ENCODE assay signal across 1 cellular context in the genomic region with DNA sequence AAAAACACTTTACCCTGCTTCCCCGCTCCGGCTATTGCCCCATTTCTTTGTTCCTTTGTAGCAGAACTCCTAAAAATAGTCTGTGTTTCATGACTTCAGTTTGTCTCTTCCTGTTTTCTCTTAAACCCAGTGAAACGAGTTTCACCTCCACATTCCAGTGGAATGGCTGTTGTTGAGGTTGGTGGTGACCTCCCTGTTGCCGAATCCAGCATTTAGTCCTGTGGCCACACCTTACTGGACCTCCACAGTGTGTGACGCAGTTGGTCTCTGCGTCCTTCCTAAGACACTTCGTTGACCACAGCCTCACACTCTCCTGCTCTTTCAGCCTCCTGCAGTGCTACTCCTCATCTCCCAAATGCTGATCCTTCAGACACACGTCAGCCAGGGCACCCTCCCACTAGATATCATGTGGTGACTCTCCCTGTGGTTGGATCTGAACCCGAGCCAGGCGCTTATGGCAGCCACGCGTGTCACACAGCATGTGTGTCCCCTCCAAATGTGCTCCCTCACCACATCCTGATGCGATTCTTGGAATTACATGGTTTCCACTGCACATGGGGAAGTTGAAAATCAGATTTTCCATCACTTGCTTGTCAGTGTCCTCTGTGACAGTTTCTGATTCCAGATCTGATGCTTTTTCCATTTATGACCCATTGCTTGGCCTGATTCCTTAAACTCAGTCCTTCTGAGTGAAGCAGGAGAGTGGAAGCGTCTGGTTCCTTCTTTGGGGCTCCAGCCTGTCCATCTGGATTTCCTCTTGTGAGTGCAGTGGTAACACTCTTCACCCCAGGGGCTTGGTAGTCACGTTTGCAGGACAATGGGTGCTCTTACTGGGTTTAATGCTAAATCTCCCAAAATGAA.
A peak's percentile ranks its signal among the peaks of the same experiment; 100 is the strongest.
TF ChIP-seq lines count a peak whose summit lies in the region.

No MANE protein-coding gene starts in this region.

TF ChIP-seq in K562, 482 proteins besides CTCF, POLR2A, EP300 and RAD21 (continued from another document and continues in another):
- TF ChIP-seq, protein P1, sequence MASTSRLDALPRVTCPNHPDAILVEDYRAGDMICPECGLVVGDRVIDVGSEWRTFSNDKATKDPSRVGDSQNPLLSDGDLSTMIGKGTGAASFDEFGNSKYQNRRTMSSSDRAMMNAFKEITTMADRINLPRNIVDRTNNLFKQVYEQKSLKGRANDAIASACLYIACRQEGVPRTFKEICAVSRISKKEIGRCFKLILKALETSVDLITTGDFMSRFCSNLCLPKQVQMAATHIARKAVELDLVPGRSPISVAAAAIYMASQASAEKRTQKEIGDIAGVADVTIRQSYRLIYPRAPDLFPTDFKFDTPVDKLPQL (IDR thresholded peaks at IDR 0.05; ENCODE audit: extremely low read depth, insufficient read length), result no peak
- TF ChIP-seq HLTF (IDR thresholded peaks at IDR 0.05) (no peak), NR3C1 (CRISPR knock-in tag; IDR thresholded peaks at IDR 0.05) (no peak), BCL6 (CRISPR knock-in tag; IDR thresholded peaks at IDR 0.05) (no peak), CCNT2 (IDR thresholded peaks at IDR 0.05; ENCODE audit: borderline replicate concordance, extremely low read depth, insufficient read length, low read depth, low read length) (no peak), HNRNPL (IDR thresholded peaks at IDR 0.05; ENCODE audit: low read depth, low read length) (no peak), SMARCA5 (IDR thresholded peaks at IDR 0.05) (0 out of 2 replicates have a peak, but pooled peaks have one; percentile 67), NFATC3 (IDR thresholded peaks at IDR 0.05) (no peak), PHB (CRISPR knock-in tag; IDR thresholded peaks at IDR 0.05) (no peak), NFRKB (IDR thresholded peaks at IDR 0.05; ENCODE audit: low read depth) (no peak), FIP1L1 (IDR thresholded peaks at IDR 0.05; ENCODE audit: low read depth, low read length, poor library complexity, severe bottlenecking) (no peak), NFE2 (IDR thresholded peaks at IDR 0.05; ENCODE audit: low read depth) (no peak), TAF15 (IDR thresholded peaks at IDR 0.05; ENCODE audit: low read depth, low read length) (no peak), ZNF324 (CRISPR knock-in tag; IDR thresholded peaks at IDR 0.05) (no peak), HDAC2 (IDR thresholded peaks at IDR 0.05) (peak; percentile 54; the same call in 1 of the 2 replicates), SMARCA4 (IDR thresholded peaks at IDR 0.05) (no peak), EGR1 (conservative IDR thresholded peaks at IDR 0.05) (no peak), FOSL1 (tag; conservative IDR thresholded peaks at IDR 0.05) (no peak), ZEB2 (IDR thresholded peaks at IDR 0.05) (no peak), ATF1 (CRISPR knock-in tag; IDR thresholded peaks at IDR 0.05) (no peak), ATF1 (tag; IDR thresholded peaks at IDR 0.05) (peak; percentile 78), ZNF444 (CRISPR knock-in tag; IDR thresholded peaks at IDR 0.05) (no peak), BRF1 (IDR thresholded peaks at IDR 0.05; ENCODE audit: borderline replicate concordance, extremely low read depth, insufficient read length) (no peak), SNIP1 (IDR thresholded peaks at IDR 0.05; ENCODE audit: low read depth) (no peak), ZNF212 (CRISPR knock-in tag; IDR thresholded peaks at IDR 0.05) (no peak), SMARCE1 (IDR thresholded peaks at IDR 0.05) (no peak; the same call in 1 of the 2 replicates), KHSRP (IDR thresholded peaks at IDR 0.05) (no peak), ZNF224 (CRISPR knock-in tag; IDR thresholded peaks at IDR 0.05) (no peak), ZNF41 (CRISPR knock-in tag; conservative IDR thresholded peaks at IDR 0.05) (no peak; the same call in 1 of the 2 replicates), GABPB2 (CRISPR knock-in tag; conservative IDR thresholded peaks at IDR 0.05) (no peak), KLF6 (CRISPR knock-in tag; IDR thresholded peaks at IDR 0.05; ENCODE audit: borderline replicate concordance) (no peak)
- TF ChIP-seq, protein P2, sequence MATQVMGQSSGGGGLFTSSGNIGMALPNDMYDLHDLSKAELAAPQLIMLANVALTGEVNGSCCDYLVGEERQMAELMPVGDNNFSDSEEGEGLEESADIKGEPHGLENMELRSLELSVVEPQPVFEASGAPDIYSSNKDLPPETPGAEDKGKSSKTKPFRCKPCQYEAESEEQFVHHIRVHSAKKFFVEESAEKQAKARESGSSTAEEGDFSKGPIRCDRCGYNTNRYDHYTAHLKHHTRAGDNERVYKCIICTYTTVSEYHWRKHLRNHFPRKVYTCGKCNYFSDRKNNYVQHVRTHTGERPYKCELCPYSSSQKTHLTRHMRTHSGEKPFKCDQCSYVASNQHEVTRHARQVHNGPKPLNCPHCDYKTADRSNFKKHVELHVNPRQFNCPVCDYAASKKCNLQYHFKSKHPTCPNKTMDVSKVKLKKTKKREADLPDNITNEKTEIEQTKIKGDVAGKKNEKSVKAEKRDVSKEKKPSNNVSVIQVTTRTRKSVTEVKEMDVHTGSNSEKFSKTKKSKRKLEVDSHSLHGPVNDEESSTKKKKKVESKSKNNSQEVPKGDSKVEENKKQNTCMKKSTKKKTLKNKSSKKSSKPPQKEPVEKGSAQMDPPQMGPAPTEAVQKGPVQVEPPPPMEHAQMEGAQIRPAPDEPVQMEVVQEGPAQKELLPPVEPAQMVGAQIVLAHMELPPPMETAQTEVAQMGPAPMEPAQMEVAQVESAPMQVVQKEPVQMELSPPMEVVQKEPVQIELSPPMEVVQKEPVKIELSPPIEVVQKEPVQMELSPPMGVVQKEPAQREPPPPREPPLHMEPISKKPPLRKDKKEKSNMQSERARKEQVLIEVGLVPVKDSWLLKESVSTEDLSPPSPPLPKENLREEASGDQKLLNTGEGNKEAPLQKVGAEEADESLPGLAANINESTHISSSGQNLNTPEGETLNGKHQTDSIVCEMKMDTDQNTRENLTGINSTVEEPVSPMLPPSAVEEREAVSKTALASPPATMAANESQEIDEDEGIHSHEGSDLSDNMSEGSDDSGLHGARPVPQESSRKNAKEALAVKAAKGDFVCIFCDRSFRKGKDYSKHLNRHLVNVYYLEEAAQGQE (CRISPR knock-in tag; IDR thresholded peaks at IDR 0.05; ENCODE audit: low read depth), result no peak
- TF ChIP-seq, protein P3, sequence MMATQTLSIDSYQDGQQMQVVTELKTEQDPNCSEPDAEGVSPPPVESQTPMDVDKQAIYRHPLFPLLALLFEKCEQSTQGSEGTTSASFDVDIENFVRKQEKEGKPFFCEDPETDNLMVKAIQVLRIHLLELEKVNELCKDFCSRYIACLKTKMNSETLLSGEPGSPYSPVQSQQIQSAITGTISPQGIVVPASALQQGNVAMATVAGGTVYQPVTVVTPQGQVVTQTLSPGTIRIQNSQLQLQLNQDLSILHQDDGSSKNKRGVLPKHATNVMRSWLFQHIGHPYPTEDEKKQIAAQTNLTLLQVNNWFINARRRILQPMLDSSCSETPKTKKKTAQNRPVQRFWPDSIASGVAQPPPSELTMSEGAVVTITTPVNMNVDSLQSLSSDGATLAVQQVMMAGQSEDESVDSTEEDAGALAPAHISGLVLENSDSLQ (IDR thresholded peaks at IDR 0.05), result peak; percentile 57
- TF ChIP-seq, protein P4, sequence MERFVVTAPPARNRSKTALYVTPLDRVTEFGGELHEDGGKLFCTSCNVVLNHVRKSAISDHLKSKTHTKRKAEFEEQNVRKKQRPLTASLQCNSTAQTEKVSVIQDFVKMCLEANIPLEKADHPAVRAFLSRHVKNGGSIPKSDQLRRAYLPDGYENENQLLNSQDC (CRISPR knock-in tag; IDR thresholded peaks at IDR 0.05), result no peak
- TF ChIP-seq, protein P5, sequence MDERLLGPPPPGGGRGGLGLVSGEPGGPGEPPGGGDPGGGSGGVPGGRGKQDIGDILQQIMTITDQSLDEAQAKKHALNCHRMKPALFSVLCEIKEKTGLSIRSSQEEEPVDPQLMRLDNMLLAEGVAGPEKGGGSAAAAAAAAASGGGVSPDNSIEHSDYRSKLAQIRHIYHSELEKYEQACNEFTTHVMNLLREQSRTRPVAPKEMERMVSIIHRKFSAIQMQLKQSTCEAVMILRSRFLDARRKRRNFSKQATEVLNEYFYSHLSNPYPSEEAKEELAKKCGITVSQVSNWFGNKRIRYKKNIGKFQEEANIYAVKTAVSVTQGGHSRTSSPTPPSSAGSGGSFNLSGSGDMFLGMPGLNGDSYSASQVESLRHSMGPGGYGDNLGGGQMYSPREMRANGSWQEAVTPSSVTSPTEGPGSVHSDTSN (CRISPR knock-in tag; IDR thresholded peaks at IDR 0.05; ENCODE audit: low read depth), result no peak
- TF ChIP-seq, protein P5 (tag; conservative IDR thresholded peaks at IDR 0.05; ENCODE audit: low read depth), result no peak
- TF ChIP-seq, protein P6, sequence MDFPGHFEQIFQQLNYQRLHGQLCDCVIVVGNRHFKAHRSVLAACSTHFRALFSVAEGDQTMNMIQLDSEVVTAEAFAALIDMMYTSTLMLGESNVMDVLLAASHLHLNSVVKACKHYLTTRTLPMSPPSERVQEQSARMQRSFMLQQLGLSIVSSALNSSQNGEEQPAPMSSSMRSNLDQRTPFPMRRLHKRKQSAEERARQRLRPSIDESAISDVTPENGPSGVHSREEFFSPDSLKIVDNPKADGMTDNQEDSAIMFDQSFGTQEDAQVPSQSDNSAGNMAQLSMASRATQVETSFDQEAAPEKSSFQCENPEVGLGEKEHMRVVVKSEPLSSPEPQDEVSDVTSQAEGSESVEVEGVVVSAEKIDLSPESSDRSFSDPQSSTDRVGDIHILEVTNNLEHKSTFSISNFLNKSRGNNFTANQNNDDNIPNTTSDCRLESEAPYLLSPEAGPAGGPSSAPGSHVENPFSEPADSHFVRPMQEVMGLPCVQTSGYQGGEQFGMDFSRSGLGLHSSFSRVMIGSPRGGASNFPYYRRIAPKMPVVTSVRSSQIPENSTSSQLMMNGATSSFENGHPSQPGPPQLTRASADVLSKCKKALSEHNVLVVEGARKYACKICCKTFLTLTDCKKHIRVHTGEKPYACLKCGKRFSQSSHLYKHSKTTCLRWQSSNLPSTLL (IDR thresholded peaks at IDR 0.05), result no peak
- TF ChIP-seq, protein P7, sequence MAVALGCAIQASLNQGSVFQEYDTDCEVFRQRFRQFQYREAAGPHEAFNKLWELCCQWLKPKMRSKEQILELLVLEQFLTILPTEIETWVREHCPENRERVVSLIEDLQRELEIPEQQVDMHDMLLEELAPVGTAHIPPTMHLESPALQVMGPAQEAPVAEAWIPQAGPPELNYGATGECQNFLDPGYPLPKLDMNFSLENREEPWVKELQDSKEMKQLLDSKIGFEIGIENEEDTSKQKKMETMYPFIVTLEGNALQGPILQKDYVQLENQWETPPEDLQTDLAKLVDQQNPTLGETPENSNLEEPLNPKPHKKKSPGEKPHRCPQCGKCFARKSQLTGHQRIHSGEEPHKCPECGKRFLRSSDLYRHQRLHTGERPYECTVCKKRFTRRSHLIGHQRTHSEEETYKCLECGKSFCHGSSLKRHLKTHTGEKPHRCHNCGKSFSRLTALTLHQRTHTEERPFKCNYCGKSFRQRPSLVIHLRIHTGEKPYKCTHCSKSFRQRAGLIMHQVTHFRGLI (CRISPR knock-in tag; IDR thresholded peaks at IDR 0.05), result no peak; the same call in 1 of the 2 replicates
- TF ChIP-seq, protein P8, sequence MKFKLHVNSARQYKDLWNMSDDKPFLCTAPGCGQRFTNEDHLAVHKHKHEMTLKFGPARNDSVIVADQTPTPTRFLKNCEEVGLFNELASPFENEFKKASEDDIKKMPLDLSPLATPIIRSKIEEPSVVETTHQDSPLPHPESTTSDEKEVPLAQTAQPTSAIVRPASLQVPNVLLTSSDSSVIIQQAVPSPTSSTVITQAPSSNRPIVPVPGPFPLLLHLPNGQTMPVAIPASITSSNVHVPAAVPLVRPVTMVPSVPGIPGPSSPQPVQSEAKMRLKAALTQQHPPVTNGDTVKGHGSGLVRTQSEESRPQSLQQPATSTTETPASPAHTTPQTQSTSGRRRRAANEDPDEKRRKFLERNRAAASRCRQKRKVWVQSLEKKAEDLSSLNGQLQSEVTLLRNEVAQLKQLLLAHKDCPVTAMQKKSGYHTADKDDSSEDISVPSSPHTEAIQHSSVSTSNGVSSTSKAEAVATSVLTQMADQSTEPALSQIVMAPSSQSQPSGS (CRISPR knock-in tag; IDR thresholded peaks at IDR 0.05), result no peak
- TF ChIP-seq, protein P9, sequence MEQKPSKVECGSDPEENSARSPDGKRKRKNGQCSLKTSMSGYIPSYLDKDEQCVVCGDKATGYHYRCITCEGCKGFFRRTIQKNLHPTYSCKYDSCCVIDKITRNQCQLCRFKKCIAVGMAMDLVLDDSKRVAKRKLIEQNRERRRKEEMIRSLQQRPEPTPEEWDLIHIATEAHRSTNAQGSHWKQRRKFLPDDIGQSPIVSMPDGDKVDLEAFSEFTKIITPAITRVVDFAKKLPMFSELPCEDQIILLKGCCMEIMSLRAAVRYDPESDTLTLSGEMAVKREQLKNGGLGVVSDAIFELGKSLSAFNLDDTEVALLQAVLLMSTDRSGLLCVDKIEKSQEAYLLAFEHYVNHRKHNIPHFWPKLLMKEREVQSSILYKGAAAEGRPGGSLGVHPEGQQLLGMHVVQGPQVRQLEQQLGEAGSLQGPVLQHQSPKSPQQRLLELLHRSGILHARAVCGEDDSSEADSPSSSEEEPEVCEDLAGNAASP (IDR thresholded peaks at IDR 0.05), result no peak
- TF ChIP-seq, protein P10, sequence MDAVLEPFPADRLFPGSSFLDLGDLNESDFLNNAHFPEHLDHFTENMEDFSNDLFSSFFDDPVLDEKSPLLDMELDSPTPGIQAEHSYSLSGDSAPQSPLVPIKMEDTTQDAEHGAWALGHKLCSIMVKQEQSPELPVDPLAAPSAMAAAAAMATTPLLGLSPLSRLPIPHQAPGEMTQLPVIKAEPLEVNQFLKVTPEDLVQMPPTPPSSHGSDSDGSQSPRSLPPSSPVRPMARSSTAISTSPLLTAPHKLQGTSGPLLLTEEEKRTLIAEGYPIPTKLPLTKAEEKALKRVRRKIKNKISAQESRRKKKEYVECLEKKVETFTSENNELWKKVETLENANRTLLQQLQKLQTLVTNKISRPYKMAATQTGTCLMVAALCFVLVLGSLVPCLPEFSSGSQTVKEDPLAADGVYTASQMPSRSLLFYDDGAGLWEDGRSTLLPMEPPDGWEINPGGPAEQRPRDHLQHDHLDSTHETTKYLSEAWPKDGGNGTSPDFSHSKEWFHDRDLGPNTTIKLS (IDR thresholded peaks at IDR 0.05; ENCODE audit: borderline replicate concordance, low read depth), result no peak
- TF ChIP-seq, protein P11, sequence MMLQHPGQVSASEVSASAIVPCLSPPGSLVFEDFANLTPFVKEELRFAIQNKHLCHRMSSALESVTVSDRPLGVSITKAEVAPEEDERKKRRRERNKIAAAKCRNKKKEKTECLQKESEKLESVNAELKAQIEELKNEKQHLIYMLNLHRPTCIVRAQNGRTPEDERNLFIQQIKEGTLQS (IDR thresholded peaks at IDR 0.05), result no peak
- TF ChIP-seq, protein P11 (CRISPR knock-in tag; conservative IDR thresholded peaks at IDR 0.05), result no peak
